19 cellular contexts compared by ENCODE assay signal in genomic region chr10:133196221-133196920, GRCh38. TPM values are rescaled to one million over a fixed set of nuclear protein-coding genes. Genes with fewer than 3 reads are reported as not detected.
A peak's percentile ranks its signal among the peaks of the same experiment; 100 is the strongest.
DNase-seq lines count a peak whose midpoint lies in the region; ATAC-seq and TF ChIP-seq lines count a peak whose summit lies in the region.
"Had no signal": no experiment of that assay in that cellular context is flagged by ENCODE, and none has a peak within 500 bp of the region (broad histone marks: within the 10 kb centered on the region; RNA-seq: fewer than 3 reads in every experiment).

No MANE protein-coding gene starts in this region.

- TF ChIP-seq CTCF in Caco-2 (IDR thresholded peaks at IDR 0.05; ENCODE audit: insufficient read depth in 1 of 2, low read depth in 1 of 2, low read length in 1 of 2, severe bottlenecking in 1 of 2, unreplicated experiment in 1 of 2) (no peak), endodermal cell (conservative IDR thresholded peaks at IDR 0.05) (no peak), nephron progenitor cell (IDR thresholded peaks at IDR 0.05) (no peak), sigmoid colon (IDR thresholded peaks at IDR 0.05) (no peak)

- TF ChIP-seq POLR2A in sigmoid colon (IDR thresholded peaks at IDR 0.05), result no peak

- no peak for TF ChIP-seq EP300 in sigmoid colon (IDR thresholded peaks at IDR 0.05)

- H3K4me1 Mint-ChIP-seq in Caco-2 (ENCODE audit: low read depth, unreplicated experiment) (no peaks in the 10 kb centered on the region), endodermal cell (no peaks in the 10 kb centered on the region), nephron progenitor cell (peaks cover 11% of the 10 kb centered on the region)
- H3K4me1 Mint-ChIP-seq: CD8-positive, alpha-beta memory T cell had no signal

- CTCF ChIA-PET in Caco-2 (lab: Charles Lee), result no interaction called here

- H3K27ac ChIP-seq in HUES6 (ENCODE audit: low read depth, low read length) (0 out of 2 replicates have a peak overlapping the region, but pooled peaks have one; percentile 31), endodermal cell (ENCODE audit: low read depth, low read length) (no peak overlapping the region), sigmoid colon (no peak overlapping the region)
- H3K27ac ChIP-seq: KMS-11 had no signal

- 89 to 94% methylated on average over 22 to 24 of the region's 24 CpGs for WGBS in endodermal cell (ENCODE audit: insufficient coverage in 1 of 2, insufficient read length in 1 of 2), 2 experiments
- WGBS in sigmoid colon, 2 donors, result 81% methylated on average over 24 of the region's 24 CpGs

- DNase-seq in Caco-2 (no peak), endodermal cell (no peak), nephron progenitor cell (no peak), DMS79 (lab: John Stamatoyannopoulos, UW) (no peak), sigmoid colon (no peak)
- DNase-seq: C1 segment of cervical spinal cord, DMS79 treated with DMSO at 0.1 percent for 48 hours, NCI-H1417, NCI-H1930, NCI-H345, NCI-H524 treated with DMSO at 0.1 percent for 48 hours, PC-3 had no signal

- H3K4me3 ChIP-seq in Caco-2 (ENCODE audit: low read depth, low read length), result no peak overlapping the region
- no peak overlapping the region for H3K4me3 ChIP-seq in HUES6 (ENCODE audit: low read depth, low read length)
- H3K4me3 ChIP-seq in endodermal cell (ENCODE audit: low read length), result no peak overlapping the region
- H3K4me3 ChIP-seq in sigmoid colon, result no peak overlapping the region
- H3K4me3 ChIP-seq: HAP-1 had no signal

- H3K36me3 ChIP-seq in Caco-2 (ENCODE audit: control insufficient read depth, insufficient read depth, low read length), result no peaks in the 10 kb centered on the region
- H3K36me3 ChIP-seq in HUES6 (ENCODE audit: control insufficient read depth, insufficient read depth, low read length), result no peaks in the 10 kb centered on the region; the same call in 1 of the 2 replicates
- no peaks in the 10 kb centered on the region for H3K36me3 ChIP-seq in endodermal cell (ENCODE audit: control insufficient read depth, insufficient read depth, low read length)
- H3K36me3 ChIP-seq in sigmoid colon, result no peaks in the 10 kb centered on the region
- H3K36me3 ChIP-seq: HAP-1 had no signal

- H3K9ac ChIP-seq in HUES6 (ENCODE audit: low read length), result no peak overlapping the region
- H3K9ac ChIP-seq in endodermal cell (ENCODE audit: extremely low read depth, low read length, poor library complexity, severe bottlenecking), result no peak overlapping the region
- H3K9ac ChIP-seq: KMS-11 had no signal

- no TSS peak for BruUV-seq in Caco-2 (replicated peaks; lab: Mats Ljungman, UMichigan)

- H3K4me1 ChIP-seq in Caco-2, result no peaks in the 10 kb centered on the region
- H3K4me1 ChIP-seq in HUES6 (ENCODE audit: control insufficient read depth, insufficient read depth, low read length), result peaks cover 5% of the 10 kb centered on the region; the same call in 1 of the 2 replicates
- H3K4me1 ChIP-seq in endodermal cell (ENCODE audit: control insufficient read depth, insufficient read depth, low read length), result no peaks in the 10 kb centered on the region
- H3K4me1 ChIP-seq in sigmoid colon, result no peaks in the 10 kb centered on the region
- H3K4me1 ChIP-seq: HAP-1 had no signal

- no peaks in the 10 kb centered on the region for H3K36me3 Mint-ChIP-seq in Caco-2 (ENCODE audit: insufficient read depth, unreplicated experiment)
- H3K36me3 Mint-ChIP-seq in endodermal cell (ENCODE audit: low read depth), result no peaks in the 10 kb centered on the region
- H3K36me3 Mint-ChIP-seq in nephron progenitor cell (ENCODE audit: low read depth), result peaks cover 14% of the 10 kb centered on the region
- H3K36me3 Mint-ChIP-seq: CD8-positive, alpha-beta memory T cell had no signal

- H3K4me3 Mint-ChIP-seq in Caco-2 (ENCODE audit: unreplicated experiment) (no peak overlapping the region), endodermal cell (no peak overlapping the region), nephron progenitor cell (no peak overlapping the region)
- H3K4me3 Mint-ChIP-seq: CD8-positive, alpha-beta memory T cell had no signal

- H3K27me3 Mint-ChIP-seq in Caco-2 (ENCODE audit: insufficient read depth, unreplicated experiment) (peaks cover 28% of the 10 kb centered on the region), endodermal cell (ENCODE audit: insufficient read depth) (peaks cover 1% of the 10 kb centered on the region), nephron progenitor cell (ENCODE audit: low read depth, poor library complexity) (peaks cover 18% of the 10 kb centered on the region)
- H3K27me3 Mint-ChIP-seq: CD8-positive, alpha-beta memory T cell had no signal

- intact Hi-C loops in Caco-2 (cut with micrococcal nuclease; ENCODE audit: unreplicated experiment), result no loop called here
- intact Hi-C loops in sigmoid colon (cut with DNase I), result no loop called here

- H3K9me3 ChIP-seq in Caco-2 (peaks cover 8% of the 10 kb centered on the region; the same call in 1 of the 2 replicates), HUES6 (ENCODE audit: control insufficient read depth, insufficient read depth, low read depth, low read length) (peaks cover 7% of the 10 kb centered on the region; the same call in 1 of the 2 replicates), endodermal cell (ENCODE audit: control insufficient read depth, low read length) (no peaks in the 10 kb centered on the region), sigmoid colon (peaks cover 0 to 2% (median 0%) of the 10 kb centered on the region in 4 donors)

- H3K9me3 Mint-ChIP-seq in Caco-2 (ENCODE audit: unreplicated experiment) (peaks cover 27% of the 10 kb centered on the region), endodermal cell (peaks cover 19% of the 10 kb centered on the region), nephron progenitor cell (peaks cover 30% of the 10 kb centered on the region)

- no peaks in the 10 kb centered on the region for H3K27me3 ChIP-seq in Caco-2 (replicated peaks; ENCODE audit: control insufficient read depth, insufficient read depth, low read length)
- no peaks in the 10 kb centered on the region for H3K27me3 ChIP-seq in HUES6 (ENCODE audit: control insufficient read depth, insufficient read depth, low read length)
- H3K27me3 ChIP-seq in endodermal cell (ENCODE audit: control insufficient read depth, insufficient read depth, low read length, poor library complexity, severe bottlenecking), result no peaks in the 10 kb centered on the region
- H3K27me3 ChIP-seq in sigmoid colon, result no peaks in the 10 kb centered on the region

- peak overlapping the region; percentile 44 for H3K27ac Mint-ChIP-seq in Caco-2 (ENCODE audit: unreplicated experiment)
- peak overlapping the region; percentile 81 for H3K27ac Mint-ChIP-seq in endodermal cell
- peak overlapping the region; percentile 87 for H3K27ac Mint-ChIP-seq in nephron progenitor cell

- POLR2A ChIA-PET in Caco-2 (lab: Charles Lee), result no interaction called here

- no peak for ATAC-seq in activated CD4-positive, CD25-positive, alpha-beta regulatory T cell treated with anti-CD3 and anti-CD28 coated beads, Interleukin-2, amount 50 U/mL, for 24 hours
- ATAC-seq: PC-3 had no signal

RNA-seq across cellular contexts. Expression of gene UTF1, which starts 33.6 kb away (rescaled TPM):
- total RNA-seq in Caco-2 (2022), result not detected in 2 replicates
- total RNA-seq in endodermal cell, result 1 to 10 TPM in 1 of 2 donors, not detected in 1; 1.5 TPM
- 1.1 TPM for polyA plus RNA-seq in endodermal cell (2013, experiment 1 of 2)
- polyA plus RNA-seq in endodermal cell (2013, experiment 2 of 2), result 0.54 TPM
- total RNA-seq in sigmoid colon, result not detected
- polyA plus RNA-seq in sigmoid colon, result not detected
- total RNA-seq: A673; CD8-positive, alpha-beta memory T cell; PC-3; SK-MEL-5 had no signal
- polyA plus RNA-seq: CD8-positive, alpha-beta memory T cell had no signal

RNA-seq across cellular contexts. Expression of gene KNDC1, which starts 36.4 kb away (rescaled TPM):
- total RNA-seq in Caco-2 (2022), result 1.5 and 3.2 TPM in 2 replicates
- total RNA-seq in endodermal cell, result 1 to 10 TPM; 6.5 to 9.6 TPM
- polyA plus RNA-seq in endodermal cell (2013, experiment 1 of 2), result 7.3 TPM
- 4.6 TPM for polyA plus RNA-seq in endodermal cell (2013, experiment 2 of 2)
- 1 to 10 TPM in 1 of 4 donors, under 1 TPM in 3; 0.16 to 1.9 (median 0.52) TPM for total RNA-seq in sigmoid colon
- polyA plus RNA-seq in sigmoid colon, result under 1 TPM in 2 of 3 donors, not detected in 1; under 0.01 to 0.15 TPM
- total RNA-seq: A673; CD8-positive, alpha-beta memory T cell; PC-3 had no signal

RNA-seq across cellular contexts. Expression of gene VENTX, which starts 41.3 kb away (rescaled TPM):
- total RNA-seq in Caco-2 (2022) (0.12 TPM in 1 of 2 replicates, not detected in the other), endodermal cell (10 to 100 TPM in 1 of 2 donors, 1 to 10 TPM in 1; 5.5 to 14.2 TPM), sigmoid colon (1 to 10 TPM in 2 of 4 donors, under 1 TPM in 2; 0.66 to 1.4 (median 0.95) TPM)
- 1.7 TPM for polyA plus RNA-seq in endodermal cell (2013, experiment 1 of 2)
- polyA plus RNA-seq in endodermal cell (2013, experiment 2 of 2), result 0.99 TPM
- under 1 TPM in 1 of 3 donors, not detected in 2; 0.36 TPM for polyA plus RNA-seq in sigmoid colon
- total RNA-seq: A673; CD8-positive, alpha-beta memory T cell; PC-3; SK-MEL-5 had no signal
- polyA plus RNA-seq: CD8-positive, alpha-beta memory T cell had no signal
